ENCODE assay signal across 4 cellular contexts in genomic region chr17:27266228-27266627, GRCh38.
"Had no signal": no experiment of that assay in that cellular context is flagged by ENCODE, and none has a peak within 500 bp of the region (broad histone marks: within the 10 kb centered on the region; RNA-seq: fewer than 3 reads in every experiment).

No MANE protein-coding gene starts in this region.

- H3K4me3 Mint-ChIP-seq: GM23338, H9 had no signal

- DNase-seq: H9, HCEC 1CT, IMR-90 had no signal

- H3K27ac Mint-ChIP-seq: GM23338, H9 had no signal

- ATAC-seq: GM23338 had no signal

- H3K4me3 ChIP-seq: GM23338 had no signal

- H3K9me3 Mint-ChIP-seq: GM23338, H9 had no signal
